In genomic region chr2:167292430-167293171, GRCh38 we compare ENCODE assay signal across 8 cellular contexts.
DNase-seq lines count a peak whose midpoint lies in the region; ATAC-seq and TF ChIP-seq lines count a peak whose summit lies in the region.

B3GALT1 (plus strand) TSS chr2:167293001.

- DNase-seq in NCI-H1436 (lab: John Stamatoyannopoulos, UW), result peak; percentile 80
- peak; percentile 76 for DNase-seq in T-helper 2 cell treated with Interferon-gamma antibody and Interleukin-4, amounts not matched to agents 5 μg/mL and 100 μg/mL, for 36 hours (ENCODE audit: low spot score)
- DNase-seq in T47D (ENCODE audit: low read depth in 1 of 2, low spot score in 1 of 2), result peak; percentile 88 to 90
- peak; percentile 82 for DNase-seq in retinal pigment epithelial cell (ENCODE audit: low read depth)

- H3K4me3 ChIP-seq in iPS-11a (ENCODE audit: low read depth, low read length), result peak within 1 kb of the TSS; percentile 66
- peak within 1 kb of the TSS; percentile 72 for H3K4me3 ChIP-seq in retinal pigment epithelial cell (ENCODE audit: low read length)

- H3K36me3 Mint-ChIP-seq in T-helper 2 cell treated with Interferon-gamma antibody and Interleukin-4, amounts not matched to agents 5 μg/mL and 100 μg/mL, for 36 hours (ENCODE audit: low read depth), result no peaks in the 10 kb centered on the region

- no peak within 1 kb of the TSS for H3K27ac Mint-ChIP-seq in T-helper 2 cell treated with Interferon-gamma antibody and Interleukin-4, amounts not matched to agents 5 μg/mL and 100 μg/mL, for 36 hours

- no peaks in the 10 kb centered on the region for H3K9me3 Mint-ChIP-seq in T-helper 2 cell treated with Interferon-gamma antibody and Interleukin-4, amounts not matched to agents 5 μg/mL and 100 μg/mL, for 36 hours

- ATAC-seq in GM18502 (IDR thresholded peaks at IDR 0.05; ENCODE audit: poor library complexity, unreplicated experiment) (peak; percentile 100), HG02870 (IDR thresholded peaks at IDR 0.05; ENCODE audit: unreplicated experiment) (peak; percentile 99)

- peak within 1 kb of the TSS; percentile 48 for H3K27ac ChIP-seq in 22Rv1

- H3K27me3 Mint-ChIP-seq in T-helper 2 cell treated with Interferon-gamma antibody and Interleukin-4, amounts not matched to agents 5 μg/mL and 100 μg/mL, for 36 hours (ENCODE audit: low read depth), result peaks cover 43% of the 10 kb centered on the region

- peaks cover 12% of the 10 kb centered on the region for H3K4me1 Mint-ChIP-seq in T-helper 2 cell treated with Interferon-gamma antibody and Interleukin-4, amounts not matched to agents 5 μg/mL and 100 μg/mL, for 36 hours (ENCODE audit: low read depth)

- TF ChIP-seq CTCF in 22Rv1 (IDR thresholded peaks at IDR 0.05), result peak; percentile 39
- TF ChIP-seq CTCF in retinal pigment epithelial cell (conservative IDR thresholded peaks at IDR 0.05; ENCODE audit: low read depth, low read length), result peak; percentile 43

- in situ Hi-C loops in T47D (cut with HindIII; ENCODE audit: low pct_unique_long_range_greater_than_20kb, low sequenced_read_pairs), result no loop called here

- H3K4me3 Mint-ChIP-seq in T-helper 2 cell treated with Interferon-gamma antibody and Interleukin-4, amounts not matched to agents 5 μg/mL and 100 μg/mL, for 36 hours, result peak within 1 kb of the TSS; percentile 74

Comparison
In these comparisons a context has a peak if more than half of its experiments do, and no peak if none do; other contexts are left out.
1. Peak in every context shown above with its lines: DNase-seq, ATAC-seq, H3K4me3 ChIP-seq and H3K27ac ChIP-seq.